13 cellular contexts compared by ENCODE assay signal in genomic region chr2:8196311-8196710, GRCh38.
DNase-seq lines count a peak whose midpoint lies in the region; ATAC-seq and TF ChIP-seq lines count a peak whose summit lies in the region.
"Had no signal": no experiment of that assay in that cellular context is flagged by ENCODE, and none has a peak within 500 bp of the region (broad histone marks: within the 10 kb centered on the region; RNA-seq: fewer than 3 reads in every experiment).

No MANE protein-coding gene starts in this region.

- peaks cover 22% of the 10 kb centered on the region for H3K4me1 ChIP-seq in IMR-90 (ENCODE audit: control insufficient read depth, insufficient read depth, low read length)
- no peaks in the 10 kb centered on the region for H3K4me1 ChIP-seq in BE2C
- no peaks in the 10 kb centered on the region for H3K4me1 ChIP-seq in HAP-1

- WGBS in IMR-90 (ENCODE audit: extremely low coverage in 2 of 2, insufficient read length in 1 of 2), 2 experiments: 100% methylated on average over 1 of the region's 3 CpGs; no CpG with 5 or more reads in 1 of the 2 experiments

- no peak overlapping the region for H2AK9ac ChIP-seq in IMR-90 (replicated peaks; ENCODE audit: low read depth, low read length, poor library complexity)

- dilution Hi-C loops in IMR-90 (cut with HindIII; ENCODE audit: low sequenced_read_pairs, unreplicated experiment): no loop called here

- H3K27me3 ChIP-seq in IMR-90 (ENCODE audit: control insufficient read depth, insufficient read depth, low read length) (no peaks in the 10 kb centered on the region), BE2C (no peaks in the 10 kb centered on the region), HAP-1 (ENCODE audit: low read depth) (no peaks in the 10 kb centered on the region)

- H4K20me1 ChIP-seq in IMR-90 (ENCODE audit: insufficient read depth, low read length): no peaks in the 10 kb centered on the region

- no peak overlapping the region for H2AFZ ChIP-seq in IMR-90 (replicated peaks; ENCODE audit: low read length, poor library complexity)

- no peak for TF ChIP-seq CTCF in IMR-90 (conservative IDR thresholded peaks at IDR 0.05; ENCODE audit: low read depth, low read length)
- TF ChIP-seq CTCF in BE2C (IDR thresholded peaks at IDR 0.05; ENCODE audit: low read depth, low read length): no peak

- in situ Hi-C loops in IMR-90 (cut with MboI; ENCODE audit: low sequenced_read_pairs) (no loop called here), HAP-1 (cut with MboI; ENCODE audit: low sequenced_read_pairs) (no loop called here)

- no peak overlapping the region for H3K14ac ChIP-seq in IMR-90 (replicated peaks; ENCODE audit: low read depth, low read length)

- no peaks in the 10 kb centered on the region for H3K4me1 Mint-ChIP-seq in activated CD8-positive, alpha-beta memory T cell treated with anti-CD3 and anti-CD28 coated beads, Interleukin-2, amount 10 ng/mL, durations not matched to agents 7 days and 5 days

- H3K9me1 ChIP-seq in IMR-90 (ENCODE audit: insufficient read depth, low read length): peaks cover 2% of the 10 kb centered on the region; the same call in 1 of the 2 replicates

- H3K36me3 Mint-ChIP-seq in activated CD8-positive, alpha-beta memory T cell treated with anti-CD3 and anti-CD28 coated beads, Interleukin-2, amount 10 ng/mL, durations not matched to agents 7 days and 5 days: peaks cover 16% of the 10 kb centered on the region

- H3K36me3 ChIP-seq in IMR-90 (ENCODE audit: control insufficient read depth, insufficient read depth, low read length): no peaks in the 10 kb centered on the region
- no peaks in the 10 kb centered on the region for H3K36me3 ChIP-seq in BE2C
- no peaks in the 10 kb centered on the region for H3K36me3 ChIP-seq in HAP-1 (replicated peaks)

- no peak overlapping the region for H2AK5ac ChIP-seq in IMR-90 (ENCODE audit: low read depth, low read length)

- CTCF ChIA-PET in IMR-90 (lab: Yijun Ruan, JAX): no interaction called here
- CTCF ChIA-PET in activated CD8-positive, alpha-beta memory T cell treated with anti-CD3 and anti-CD28 coated beads, Interleukin-2, amount 10 ng/mL, durations not matched to agents 7 days and 5 days (lab: Charles Lee): no interaction called here

- H3K9me3 Mint-ChIP-seq in activated CD8-positive, alpha-beta memory T cell treated with anti-CD3 and anti-CD28 coated beads, Interleukin-2, amount 10 ng/mL, durations not matched to agents 7 days and 5 days (ENCODE audit: low read depth): peaks cover 11% of the 10 kb centered on the region
- H3K9me3 Mint-ChIP-seq: CD4-positive, alpha-beta T cell; H9 had no signal

- no peak overlapping the region for H2BK20ac ChIP-seq in IMR-90 (ENCODE audit: low read depth, low read length)

- no peak overlapping the region for H4K8ac ChIP-seq in IMR-90 (ENCODE audit: low read depth in 2 of 2, low read length in 2 of 2)

- H3K18ac ChIP-seq in IMR-90 (ENCODE audit: low read depth, low read length): no peak overlapping the region

- H2BK5ac ChIP-seq in IMR-90 (ENCODE audit: low read depth, low read length, poor library complexity, severe bottlenecking): no peak overlapping the region

- H3K4me3 ChIP-seq in IMR-90 (ENCODE audit: insufficient read depth, low read depth, low read length): no peak overlapping the region
- H3K4me3 ChIP-seq in BE2C (ENCODE audit: low read depth, low read length): no peak overlapping the region
- no peak overlapping the region for H3K4me3 ChIP-seq in HAP-1

- no peak overlapping the region for H3K4ac ChIP-seq in IMR-90 (ENCODE audit: low read depth, low read length)

- H3K27ac Mint-ChIP-seq in activated CD8-positive, alpha-beta memory T cell treated with anti-CD3 and anti-CD28 coated beads, Interleukin-2, amount 10 ng/mL, durations not matched to agents 7 days and 5 days: no peak overlapping the region
- H3K27ac Mint-ChIP-seq: CD4-positive, alpha-beta T cell; H9 had no signal

- no peak overlapping the region for H4K5ac ChIP-seq in IMR-90 (ENCODE audit: low read depth, low read length)

- no peak for ATAC-seq in IMR-90 (ENCODE audit: low read depth)
- no peak for ATAC-seq in activated CD8-positive, alpha-beta memory T cell treated with anti-CD3 and anti-CD28 coated beads, Interleukin-2, amount 10 ng/mL, durations not matched to agents 7 days and 5 days

- H4K91ac ChIP-seq in IMR-90 (ENCODE audit: insufficient read depth, low read depth, low read length): no peak overlapping the region

- no peaks in the 10 kb centered on the region for H3K9me3 ChIP-seq in IMR-90 (ENCODE audit: control insufficient read depth, insufficient read depth, low read length)
- no peaks in the 10 kb centered on the region for H3K9me3 ChIP-seq in BE2C
- no peaks in the 10 kb centered on the region for H3K9me3 ChIP-seq in HAP-1
- H3K9me3 ChIP-seq: Caco-2 had no signal

- peak; percentile 49 for DNase-seq in IMR-90
- peak; percentile 7 for DNase-seq in NCI-H1694 (lab: John Stamatoyannopoulos, UW)
- DNase-seq in RPMI7951 (ENCODE audit: low read depth): peak; percentile 57
- no peak for DNase-seq in activated CD8-positive, alpha-beta memory T cell treated with anti-CD3 and anti-CD28 coated beads, Interleukin-2, amount 10 ng/mL, durations not matched to agents 7 days and 5 days
- no peak for DNase-seq in BE2C
- DNase-seq in HAP-1 (ENCODE audit: low spot score in 2 of 2): no peak
- DNase-seq: ACHN; Caco-2; CD4-positive, alpha-beta T cell; DMS79 treated with DMSO at 0.1 percent for 48 hours; GF-D8; H9 had no signal

- H3K56ac ChIP-seq in IMR-90 (ENCODE audit: extremely low read depth, insufficient read depth, low read length): no peak overlapping the region

- H3K27me3 Mint-ChIP-seq in activated CD8-positive, alpha-beta memory T cell treated with anti-CD3 and anti-CD28 coated beads, Interleukin-2, amount 10 ng/mL, durations not matched to agents 7 days and 5 days: peaks cover 7% of the 10 kb centered on the region
- H3K27me3 Mint-ChIP-seq: CD4-positive, alpha-beta T cell had no signal

- H3K23ac ChIP-seq in IMR-90 (ENCODE audit: low read depth, low read length): no peak overlapping the region

- no peak overlapping the region for H3K4me2 ChIP-seq in IMR-90 (ENCODE audit: low read depth, low read length)

- TF ChIP-seq RAD21 in IMR-90 (IDR thresholded peaks at IDR 0.05; ENCODE audit: low read length): no peak

- H3K4me3 Mint-ChIP-seq in activated CD8-positive, alpha-beta memory T cell treated with anti-CD3 and anti-CD28 coated beads, Interleukin-2, amount 10 ng/mL, durations not matched to agents 7 days and 5 days: no peak overlapping the region
- H3K4me3 Mint-ChIP-seq: CD4-positive, alpha-beta T cell; H9 had no signal

- no peak for TF ChIP-seq POLR2A in IMR-90 (IDR thresholded peaks at IDR 0.05; ENCODE audit: low read depth, low read length)

- no peak overlapping the region for H2BK15ac ChIP-seq in IMR-90 (ENCODE audit: low read depth, low read length)

- H3K79me1 ChIP-seq in IMR-90 (ENCODE audit: low read depth in 1 of 2, low read length in 2 of 2): no peaks in the 10 kb centered on the region

- POLR2A ChIA-PET in IMR-90 (lab: Charles Lee; ENCODE audit: unreplicated experiment): no interaction called here

- intact Hi-C loops in IMR-90 (cut with micrococcal nuclease): no loop called here

- H3K27ac ChIP-seq in IMR-90 (ENCODE audit: insufficient read depth, low read length): no peak overlapping the region
- H3K27ac ChIP-seq: C4-2B had no signal

- no peak overlapping the region for H2BK120ac ChIP-seq in IMR-90 (ENCODE audit: low read depth, low read length)

- H3K9ac ChIP-seq in IMR-90 (ENCODE audit: low read depth, low read length): no peak overlapping the region

- BruUV-seq in IMR-90 (replicated peaks; lab: Mats Ljungman, UMichigan): no TSS peak

TF ChIP-seq in IMR-90, 13 proteins besides CTCF, POLR2A, EP300 and RAD21:
- TF ChIP-seq MXI1 (IDR thresholded peaks at IDR 0.05; ENCODE audit: borderline replicate concordance, low read depth, low read length) (no peak), BHLHE40 (IDR thresholded peaks at IDR 0.05; ENCODE audit: low read depth, low read length) (no peak), NFE2L2 (IDR thresholded peaks at IDR 0.05; ENCODE audit: low read depth, low read length) (no peak), MAFK (IDR thresholded peaks at IDR 0.05; ENCODE audit: low read depth, low read length) (no peak), CHD1 (IDR thresholded peaks at IDR 0.05; ENCODE audit: low read depth, low read length) (no peak), MAZ (IDR thresholded peaks at IDR 0.05; ENCODE audit: borderline replicate concordance, low read depth, low read length) (no peak), ELK1 (IDR thresholded peaks at IDR 0.05; ENCODE audit: borderline replicate concordance, low read depth, low read length) (no peak), FOS (IDR thresholded peaks at IDR 0.05; ENCODE audit: low read depth, low read length) (no peak), CEBPB (IDR thresholded peaks at IDR 0.05; ENCODE audit: low read depth, low read length) (no peak), RFX5 (IDR thresholded peaks at IDR 0.05; ENCODE audit: low read depth, low read length) (no peak), USF2 (IDR thresholded peaks at IDR 0.05; ENCODE audit: low read depth, low read length) (no peak), SMC3 (IDR thresholded peaks at IDR 0.05; ENCODE audit: low read depth, low read length) (no peak), RCOR1 (IDR thresholded peaks at IDR 0.05; ENCODE audit: insufficient replicate concordance, low read length) (no peak)

Comparison
In these comparisons a context has a peak if more than half of its experiments do, and no peak if none do; other contexts are left out.
1. DNase-seq: peak in IMR-90 (single experiment), NCI-H1694 (single experiment) and RPMI7951 (single experiment); none in activated CD8-positive, alpha-beta memory T cell treated with anti-CD3 and anti-CD28 coated beads, Interleukin-2, amount 10 ng/mL, durations not matched to agents 7 days and 5 days (single experiment), BE2C (single experiment) and HAP-1 (0 of 2).